ENCODE assay signal across 9 cellular contexts in genomic region chr17:28406478-28406824, GRCh38. TPM values are rescaled to one million over a fixed set of nuclear protein-coding genes. Genes with fewer than 3 reads are reported as not detected.
DNase-seq lines count a peak whose midpoint lies in the region; ATAC-seq and TF ChIP-seq lines count a peak whose summit lies in the region.
"Had no signal": no experiment of that assay in that cellular context is flagged by ENCODE, and none has a peak within 500 bp of the region (broad histone marks: within the 10 kb centered on the region; RNA-seq: fewer than 3 reads in every experiment).

No MANE protein-coding gene starts in this region.

- H3K4me1 ChIP-seq in iPS-15b (ENCODE audit: control insufficient read depth, insufficient read depth, low read length), result peaks cover 51% of the 10 kb centered on the region

- no peak for DNase-seq in BJ (ENCODE audit: low read depth)
- DNase-seq in activated naive CD4-positive, alpha-beta T cell treated with anti-CD3 and anti-CD28 coated beads, Interleukin-2, amount 50 U/mL, for 72 hours (ENCODE audit: low spot score in 2 of 2), result no peak
- DNase-seq in stimulated activated effector memory CD8-positive, alpha-beta T cell treated with anti-CD3 and anti-CD28 coated beads, Interleukin-12 subunit alpha, Interleukin-12 subunit beta, amount 100 ng/mL, for 72 hours (ENCODE audit: low spot score in 2 of 2), result no peak
- no peak for DNase-seq in effector CD4-positive, alpha-beta T cell

- CTCF ChIA-PET in BJ (lab: Yijun Ruan, JAX), result interaction anchor here (0.6 to 3.2 kb wide), 2 partner anchors 10 to 11 kb away, joined by 4 to 16 read pairs; no protein-coding TSS in a partner anchor

- POLR2A ChIA-PET in BJ (lab: Charles Lee), result interaction anchor here (0.5 kb wide), 1 partner anchor 828 kb away, joined by 3 read pairs; no protein-coding TSS in a partner anchor

- H3K9me3 Mint-ChIP-seq in activated naive CD4-positive, alpha-beta T cell treated with anti-CD3 and anti-CD28 coated beads, Interleukin-2, amount 50 U/mL, for 72 hours, result no peaks in the 10 kb centered on the region
- no peaks in the 10 kb centered on the region for H3K9me3 Mint-ChIP-seq in stimulated activated effector memory CD8-positive, alpha-beta T cell treated with anti-CD3 and anti-CD28 coated beads, Interleukin-12 subunit alpha, Interleukin-12 subunit beta, amount 100 ng/mL, for 72 hours

- H3K36me3 ChIP-seq in BJ (ENCODE audit: control insufficient read depth, insufficient read depth, low read length) (peaks cover 3% of the 10 kb centered on the region; the same call in 1 of the 2 replicates), iPS-15b (ENCODE audit: control insufficient read depth, insufficient read depth, low read length) (no peaks in the 10 kb centered on the region)

- H3K4me3 Mint-ChIP-seq in stimulated activated effector memory CD8-positive, alpha-beta T cell treated with anti-CD3 and anti-CD28 coated beads, Interleukin-12 subunit alpha, Interleukin-12 subunit beta, amount 100 ng/mL, for 72 hours, result peak overlapping the region; percentile 73

- no peaks in the 10 kb centered on the region; the same call in 1 of the 2 replicates for H3K27me3 ChIP-seq in BJ (ENCODE audit: control insufficient read depth, insufficient read depth, low read length)
- peaks cover 49% of the 10 kb centered on the region for H3K27me3 ChIP-seq in iPS-15b (ENCODE audit: control insufficient read depth, insufficient read depth, low read length)

- peaks cover 5% of the 10 kb centered on the region for H3K4me1 Mint-ChIP-seq in stimulated activated effector memory CD8-positive, alpha-beta T cell treated with anti-CD3 and anti-CD28 coated beads, Interleukin-12 subunit alpha, Interleukin-12 subunit beta, amount 100 ng/mL, for 72 hours

- H3K36me3 Mint-ChIP-seq in activated naive CD4-positive, alpha-beta T cell treated with anti-CD3 and anti-CD28 coated beads, Interleukin-2, amount 50 U/mL, for 72 hours, result no peaks in the 10 kb centered on the region
- H3K36me3 Mint-ChIP-seq in stimulated activated effector memory CD8-positive, alpha-beta T cell treated with anti-CD3 and anti-CD28 coated beads, Interleukin-12 subunit alpha, Interleukin-12 subunit beta, amount 100 ng/mL, for 72 hours, result peaks cover 9% of the 10 kb centered on the region

- H3K9ac ChIP-seq in iPS-15b (ENCODE audit: low read depth, low read length), result no peak overlapping the region

- peak; percentile 11 for ATAC-seq in HG02885 (IDR thresholded peaks at IDR 0.05; ENCODE audit: poor library complexity, unreplicated experiment)
- peak; percentile 23 to 46 for ATAC-seq in activated naive CD4-positive, alpha-beta T cell treated with anti-CD3 and anti-CD28 coated beads, Interleukin-2, amount 50 U/mL, for 72 hours
- ATAC-seq in stimulated activated effector memory CD8-positive, alpha-beta T cell treated with anti-CD3 and anti-CD28 coated beads, Interleukin-12 subunit alpha, Interleukin-12 subunit beta, amount 100 ng/mL, for 72 hours, result peak; percentile 19
- no peak for ATAC-seq in GM21360 (IDR thresholded peaks at IDR 0.05; ENCODE audit: unreplicated experiment)
- no peak for ATAC-seq in HG03460 (IDR thresholded peaks at IDR 0.05; ENCODE audit: unreplicated experiment)

- H3K27ac Mint-ChIP-seq in activated naive CD4-positive, alpha-beta T cell treated with anti-CD3 and anti-CD28 coated beads, Interleukin-2, amount 50 U/mL, for 72 hours, result peak overlapping the region; percentile 60 to 66
- no peak overlapping the region for H3K27ac Mint-ChIP-seq in stimulated activated effector memory CD8-positive, alpha-beta T cell treated with anti-CD3 and anti-CD28 coated beads, Interleukin-12 subunit alpha, Interleukin-12 subunit beta, amount 100 ng/mL, for 72 hours

- TF ChIP-seq CTCF in BJ (IDR thresholded peaks at IDR 0.05; ENCODE audit: insufficient read depth, low read depth, low read length), result no peak

- H3K4me3 ChIP-seq in BJ (ENCODE audit: low read depth, low read length) (peak overlapping the region; percentile 77), iPS-15b (ENCODE audit: low read depth, low read length) (peak overlapping the region; percentile 65)

- no peaks in the 10 kb centered on the region for H3K9me3 ChIP-seq in iPS-15b (ENCODE audit: control insufficient read depth, insufficient read depth, low read length)

RNA-seq across cellular contexts. Expression of gene SLC46A1, which starts 0.4 kb away (rescaled TPM):
- 5.2 and 5.9 TPM in 2 replicates for polyA plus RNA-seq in BJ (2011; rRNA removed)
- 7.2 and 7.3 TPM in 2 replicates for polyA minus RNA-seq in BJ (2011; rRNA and poly(A)+ RNA removed)
- total RNA-seq in activated naive CD4-positive, alpha-beta T cell treated with anti-CD3 and anti-CD28 coated beads, Interleukin-2, amount 50 U/mL, for 72 hours, result 1 to 10 TPM; 1.8 to 3.6 TPM

RNA-seq across cellular contexts. Expression of gene SARM1, which starts 35.0 kb away (rescaled TPM):
- 8.7 and 13.4 TPM in 2 replicates for polyA plus RNA-seq in BJ (2011; rRNA removed)
- 12.5 and 15.6 TPM in 2 replicates for polyA minus RNA-seq in BJ (2011; rRNA and poly(A)+ RNA removed)
- total RNA-seq in activated naive CD4-positive, alpha-beta T cell treated with anti-CD3 and anti-CD28 coated beads, Interleukin-2, amount 50 U/mL, for 72 hours, result 10 to 100 TPM; 13.9 to 29.5 TPM

RNA-seq across cellular contexts. Expression of gene VTN, which starts 36.3 kb away (rescaled TPM):
- polyA plus RNA-seq in BJ (2011; rRNA removed), result 1.9 and 4.2 TPM in 2 replicates
- 1.4 and 1.8 TPM in 2 replicates for polyA minus RNA-seq in BJ (2011; rRNA and poly(A)+ RNA removed)
- under 1 TPM; 0.34 to 0.53 TPM for total RNA-seq in activated naive CD4-positive, alpha-beta T cell treated with anti-CD3 and anti-CD28 coated beads, Interleukin-2, amount 50 U/mL, for 72 hours

RNA-seq across cellular contexts. Expression of gene SEBOX, which starts 41.5 kb away (rescaled TPM):
- polyA plus RNA-seq in BJ (2011; rRNA removed), result not detected in 2 replicates
- not detected in 2 replicates for polyA minus RNA-seq in BJ (2011; rRNA and poly(A)+ RNA removed)
- not detected for total RNA-seq in activated naive CD4-positive, alpha-beta T cell treated with anti-CD3 and anti-CD28 coated beads, Interleukin-2, amount 50 U/mL, for 72 hours
- total RNA-seq: left cardiac atrium had no signal

RNA-seq across cellular contexts. Expression of gene POLDIP2, which starts 49.1 kb away (rescaled TPM):
- 106 and 141 TPM in 2 replicates for polyA plus RNA-seq in BJ (2011; rRNA removed)
- 54.5 and 82.7 TPM in 2 replicates for polyA minus RNA-seq in BJ (2011; rRNA and poly(A)+ RNA removed)
- total RNA-seq in activated naive CD4-positive, alpha-beta T cell treated with anti-CD3 and anti-CD28 coated beads, Interleukin-2, amount 50 U/mL, for 72 hours, result 10 to 100 TPM; 62.2 to 83.4 TPM

Comparison
In these comparisons a context has a peak if more than half of its experiments do, and no peak if none do; other contexts are left out.
1. ATAC-seq: peak in HG02885 (single experiment), activated naive CD4-positive, alpha-beta T cell treated with anti-CD3 and anti-CD28 coated beads, Interleukin-2, amount 50 U/mL, for 72 hours (2 of 2) and stimulated activated effector memory CD8-positive, alpha-beta T cell treated with anti-CD3 and anti-CD28 coated beads, Interleukin-12 subunit alpha, Interleukin-12 subunit beta, amount 100 ng/mL, for 72 hours (single experiment); none in GM21360 (single experiment) and HG03460 (single experiment).